ENCODE assay signal across 8 cellular contexts in genomic region chr1:19310720-19311502, GRCh38. TPM values are rescaled to one million over a fixed set of nuclear protein-coding genes. Genes with fewer than 3 reads are reported as not detected.
A peak's percentile ranks its signal among the peaks of the same experiment; 100 is the strongest.
DNase-seq lines count a peak whose midpoint lies in the region; ATAC-seq and TF ChIP-seq lines count a peak whose summit lies in the region.

No MANE protein-coding gene starts in this region.

- peak; percentile 24 for DNase-seq in NCI-H2171 treated with DMSO at 0.1 percent for 48 hours (lab: John Stamatoyannopoulos, UW)
- DNase-seq in NCI-H2171 (lab: John Stamatoyannopoulos, UW): no peak
- DNase-seq in effector memory CD4-positive, alpha-beta T cell: no peak
- no peak for DNase-seq in natural killer cell treated with Interleukin-12 subunit alpha and Interleukin-12 subunit beta and Interleukin-15 and Interleukin-18, amount 100 ng/mL, for 72 hours (ENCODE audit: low spot score)
- no peak for DNase-seq in MV-4-11 (lab: John Stamatoyannopoulos, UW)
- no peak for DNase-seq in posterior cingulate gyrus
- no peak for DNase-seq in GDM1 (lab: John Stamatoyannopoulos, UW)

- H3K79me2 ChIP-seq in OCI-LY3 (ENCODE audit: low read length): peaks cover 59% of the 10 kb centered on the region

- no peak for ATAC-seq in natural killer cell treated with Interleukin-12 subunit alpha and Interleukin-12 subunit beta and Interleukin-15 and Interleukin-18, amount 100 ng/mL, for 72 hours

- no peaks in the 10 kb centered on the region for H3K36me3 Mint-ChIP-seq in natural killer cell treated with Interleukin-12 subunit alpha and Interleukin-12 subunit beta and Interleukin-15 and Interleukin-18, amount 100 ng/mL, for 72 hours

- H3K9ac ChIP-seq in OCI-LY3 (ENCODE audit: low read length): peak overlapping the region; percentile 97

- H3K27ac Mint-ChIP-seq in natural killer cell treated with Interleukin-12 subunit alpha and Interleukin-12 subunit beta and Interleukin-15 and Interleukin-18, amount 100 ng/mL, for 72 hours: peak overlapping the region; percentile 52 to 84

- no peaks in the 10 kb centered on the region for H4K20me1 ChIP-seq in OCI-LY3 (ENCODE audit: insufficient read depth, low read length)

- no peaks in the 10 kb centered on the region for H3K9me3 Mint-ChIP-seq in natural killer cell treated with Interleukin-12 subunit alpha and Interleukin-12 subunit beta and Interleukin-15 and Interleukin-18, amount 100 ng/mL, for 72 hours

- peak overlapping the region; percentile 92 for H3K4me2 ChIP-seq in OCI-LY3 (ENCODE audit: low read length)

- H3K4me3 Mint-ChIP-seq in natural killer cell treated with Interleukin-12 subunit alpha and Interleukin-12 subunit beta and Interleukin-15 and Interleukin-18, amount 100 ng/mL, for 72 hours: peak overlapping the region; percentile 92

- peaks cover 30 to 33% of the 10 kb centered on the region in 2 donors for H3K4me1 Mint-ChIP-seq in natural killer cell treated with Interleukin-12 subunit alpha and Interleukin-12 subunit beta and Interleukin-15 and Interleukin-18, amount 100 ng/mL, for 72 hours (ENCODE audit: low read depth in 2 of 2)

- H3K4me1 ChIP-seq in OCI-LY3 (ENCODE audit: low read length): peaks cover 34% of the 10 kb centered on the region
- H3K4me1 ChIP-seq in effector memory CD4-positive, alpha-beta T cell (ENCODE audit: control insufficient read depth, insufficient read depth, low read length, poor library complexity, severe bottlenecking): peaks cover 15% of the 10 kb centered on the region

- H2AFZ ChIP-seq in OCI-LY3 (ENCODE audit: low read depth, low read length): no peak overlapping the region

- no peak overlapping the region for H3K27ac ChIP-seq in OCI-LY3 (ENCODE audit: low read length)
- no peak overlapping the region for H3K27ac ChIP-seq in effector memory CD4-positive, alpha-beta T cell (ENCODE audit: insufficient read depth, low read length, poor library complexity, severe bottlenecking)

- intact Hi-C loops in posterior cingulate gyrus (cut with DNase I): loop anchor here (10.0 kb wide), 1 partner anchor 174 kb away; the partner anchor contains the start of gene CAPZB

- no peaks in the 10 kb centered on the region for H3K9me3 ChIP-seq in OCI-LY3 (ENCODE audit: insufficient read depth, low read length)
- H3K9me3 ChIP-seq in effector memory CD4-positive, alpha-beta T cell (ENCODE audit: control insufficient read depth, low read length): no peaks in the 10 kb centered on the region

- no peaks in the 10 kb centered on the region for H3K27me3 Mint-ChIP-seq in natural killer cell treated with Interleukin-12 subunit alpha and Interleukin-12 subunit beta and Interleukin-15 and Interleukin-18, amount 100 ng/mL, for 72 hours

- H3K4me3 ChIP-seq in OCI-LY3 (ENCODE audit: low read length): peak overlapping the region; percentile 99
- H3K4me3 ChIP-seq in effector memory CD4-positive, alpha-beta T cell (ENCODE audit: insufficient read depth, low read depth, low read length, poor library complexity, severe bottlenecking): peak overlapping the region; percentile 81

- no peaks in the 10 kb centered on the region for H3K27me3 ChIP-seq in OCI-LY3 (ENCODE audit: low read depth, low read length)
- no peaks in the 10 kb centered on the region for H3K27me3 ChIP-seq in effector memory CD4-positive, alpha-beta T cell (replicated peaks; ENCODE audit: control insufficient read depth, insufficient read depth, low read length, poor library complexity, severe bottlenecking)

- no peak for TF ChIP-seq CTCF in OCI-LY3 (IDR thresholded peaks at IDR 0.05; ENCODE audit: low read depth, low read length)

- no peaks in the 10 kb centered on the region for H3K36me3 ChIP-seq in OCI-LY3 (replicated peaks; ENCODE audit: low read depth, low read length)
- peaks cover 19% of the 10 kb centered on the region for H3K36me3 ChIP-seq in effector memory CD4-positive, alpha-beta T cell (ENCODE audit: control insufficient read depth, insufficient read depth, low read length)

RNA-seq across cellular contexts. Expression of gene AKR7A2, which starts 1.0 kb away (rescaled TPM):
- 10 to 100 TPM; 29.6 to 37.7 TPM for total RNA-seq in natural killer cell treated with Interleukin-12 subunit alpha and Interleukin-12 subunit beta and Interleukin-15 and Interleukin-18, amount 100 ng/mL, for 72 hours

RNA-seq across cellular contexts. Expression of gene SLC66A1, which starts 1.2 kb away (rescaled TPM):
- total RNA-seq in natural killer cell treated with Interleukin-12 subunit alpha and Interleukin-12 subunit beta and Interleukin-15 and Interleukin-18, amount 100 ng/mL, for 72 hours: 10 to 100 TPM; 10.0 to 14.9 TPM

RNA-seq across cellular contexts. Expression of gene AKR7A3, which starts 22.3 kb away (rescaled TPM):
- total RNA-seq in natural killer cell treated with Interleukin-12 subunit alpha and Interleukin-12 subunit beta and Interleukin-15 and Interleukin-18, amount 100 ng/mL, for 72 hours: 1 to 10 TPM in 1 of 2 donors, under 1 TPM in 1; 0.43 to 2.0 TPM

RNA-seq across cellular contexts. Expression of gene MRTO4, which starts 59.3 kb away (rescaled TPM):
- total RNA-seq in natural killer cell treated with Interleukin-12 subunit alpha and Interleukin-12 subunit beta and Interleukin-15 and Interleukin-18, amount 100 ng/mL, for 72 hours: 100 to 1,000 TPM in 1 of 2 donors, 10 to 100 TPM in 1; 65.5 to 139 TPM

RNA-seq across cellular contexts. Expression of gene EMC1, which starts 59.6 kb away (rescaled TPM):
- 10 to 100 TPM; 54.2 to 85.7 TPM for total RNA-seq in natural killer cell treated with Interleukin-12 subunit alpha and Interleukin-12 subunit beta and Interleukin-15 and Interleukin-18, amount 100 ng/mL, for 72 hours
